ENCODE assay signal across 1 cellular context in genomic region chr10:15149042-15149771, GRCh38.
TF ChIP-seq lines count a peak whose summit lies in the region.

No MANE protein-coding gene starts in this region.

TF ChIP-seq in HEK293, 187 proteins besides CTCF, POLR2A, EP300 and RAD21 (continued from another document):
- no peak for TF ChIP-seq ZNF362 (tag by site-specific recombination; IDR thresholded peaks at IDR 0.05)
- no peak for TF ChIP-seq ZNF366 (tag by site-specific recombination; conservative IDR thresholded peaks at IDR 0.05)
- no peak for TF ChIP-seq ZNF324 (tag by site-specific recombination; IDR thresholded peaks at IDR 0.05)
- peak; percentile 54; the same call in 1 of the 2 replicates for TF ChIP-seq YY2 (tag by site-specific recombination; IDR thresholded peaks at IDR 0.05)
- no peak for TF ChIP-seq REST (tag by site-specific recombination; IDR thresholded peaks at IDR 0.05)
- TF ChIP-seq ZNF580 (tag by site-specific recombination; IDR thresholded peaks at IDR 0.05), result peak; percentile 85; the same call in 1 of the 2 replicates
- peak; percentile 47; the same call in 1 of the 2 replicates for TF ChIP-seq YY1 (tag by site-specific recombination; IDR thresholded peaks at IDR 0.05)
- peak; percentile 96 for TF ChIP-seq ZNF513 (tag by site-specific recombination; IDR thresholded peaks at IDR 0.05)
- no peak for TF ChIP-seq ZNF530 (tag by site-specific recombination; IDR thresholded peaks at IDR 0.05; ENCODE audit: low read depth)
- no peak for TF ChIP-seq SETDB1 (IDR thresholded peaks at IDR 0.05; ENCODE audit: insufficient read length, low read length)
- no peak for TF ChIP-seq ZFHX2 (tag by site-specific recombination; conservative IDR thresholded peaks at IDR 0.05)
- no peak for TF ChIP-seq EGR2 (tag by site-specific recombination; IDR thresholded peaks at IDR 0.05; ENCODE audit: low read depth)
- no peak for TF ChIP-seq ZNF544 (tag by site-specific recombination; IDR thresholded peaks at IDR 0.05)
- TF ChIP-seq ZNF211 (tag by site-specific recombination; IDR thresholded peaks at IDR 0.05; ENCODE audit: low read depth), result 0 out of 2 replicates have a peak, but pooled peaks have one; percentile 11
